8 cellular contexts compared by ENCODE assay signal in genomic region chr19:41144403-41144802, GRCh38. TPM values are rescaled to one million over a fixed set of nuclear protein-coding genes. Genes with fewer than 3 reads are reported as not detected.
DNase-seq lines count a peak whose midpoint lies in the region; ATAC-seq, FAIRE-seq and TF ChIP-seq lines count a peak whose summit lies in the region.

No MANE protein-coding gene starts in this region.

- no peak overlapping the region for H3K27ac ChIP-seq in coronary artery
- no peak overlapping the region for H3K27ac ChIP-seq in right lobe of liver

- no peaks in the 10 kb centered on the region for H3K36me3 ChIP-seq in right lobe of liver

- intact Hi-C loops in right lobe of liver (cut with DNase I): loop anchor here in 1 of 2 donors (10.0 kb wide), 2 partner anchors 170 to 480 kb away; no protein-coding TSS in a partner anchor

- H3K4me3 ChIP-seq in coronary artery (no peak overlapping the region), right lobe of liver (no peak overlapping the region)

- no peaks in the 10 kb centered on the region for H3K27me3 ChIP-seq in right lobe of liver

- TF ChIP-seq CTCF in coronary artery (IDR thresholded peaks at IDR 0.05) (peak; percentile 57), right lobe of liver (IDR thresholded peaks at IDR 0.05) (peak; percentile 85 to 96 (median 90))

- no peak for TF ChIP-seq POLR2A in right lobe of liver (IDR thresholded peaks at IDR 0.05)

- ATAC-seq in right lobe of liver (peak; percentile 95 to 97 (median 96)), GM18517 (IDR thresholded peaks at IDR 0.05; ENCODE audit: unreplicated experiment) (no peak)

- no peaks in the 10 kb centered on the region for H3K9me3 ChIP-seq in right lobe of liver

- 20% methylated on average over 7 of the region's 7 CpGs for WGBS in right lobe of liver (ENCODE audit: insufficient coverage, low coverage, low lambda C conversion rate, missing lambda C conversion rate)

- peak; percentile 28 for DNase-seq in GM18507 (ENCODE audit: extremely low spot score, insufficient read length, low read depth)
- peak; percentile 58 to 83 for DNase-seq in NCI-H526 (lab: John Stamatoyannopoulos, UW)
- peak; percentile 88 to 94 for DNase-seq in activated CD4-positive, alpha-beta T cell treated with anti-CD3 and anti-CD28 coated beads for 4 hours
- DNase-seq in coronary artery (ENCODE audit: low spot score): no peak
- peak; percentile 73 to 87 (median 80) for DNase-seq in right lobe of liver
- peak; percentile 77 to 89 (median 82) for DNase-seq in stimulated activated CD4-positive, alpha-beta T cell treated with anti-CD3 and anti-CD28 coated beads, TNF-alpha, amount 100 ng/mL, for 48 hours (ENCODE audit: low read depth in 3 of 3)

- peaks cover 0 to 6% (median 0%) of the 10 kb centered on the region in 4 donors for H3K4me1 ChIP-seq in right lobe of liver

- peak; percentile 30 for FAIRE-seq in A204.1 (lab: Jason Lieb, UNC)
- FAIRE-seq in GM18507 (lab: Jason Lieb, UNC): peak; percentile 56

RNA-seq across cellular contexts. Expression of gene CYP2F1, which starts 30.2 kb away (rescaled TPM):
- total RNA-seq in right lobe of liver: not detected

RNA-seq across cellular contexts. Expression of gene CYP2S1, which starts 48.6 kb away (rescaled TPM):
- total RNA-seq in right lobe of liver: 1 to 10 TPM in 3 of 6 experiments, under 1 TPM in 3; 0.54 to 1.9 (median 0.99) TPM

RNA-seq across cellular contexts. Expression of gene CYP2A13, which starts 56.2 kb away (rescaled TPM):
- total RNA-seq in right lobe of liver: 10 to 100 TPM in 1 of 6 experiments, 1 to 10 TPM in 1, under 1 TPM in 1, not detected in 3; 0.73 to 15.8 (median 2.1) TPM
